In genomic region chr4:165548702-165549101, GRCh38 we compare ENCODE assay signal across 29 cellular contexts.
"Had no signal": no experiment of that assay in that cellular context is flagged by ENCODE, and none has a peak within 500 bp of the region (broad histone marks: within the 10 kb centered on the region; RNA-seq: fewer than 3 reads in every experiment).

No MANE protein-coding gene starts in this region.

- H3K36me3 ChIP-seq: gastroesophageal sphincter, heart left ventricle, neutrophil, pancreas, right lobe of liver, suprapubic skin, tibial artery had no signal

- H3K4me1 ChIP-seq: foreskin keratinocyte, gastroesophageal sphincter, heart left ventricle, pancreas, right lobe of liver, suprapubic skin, tibial artery had no signal

- H3K27me3 ChIP-seq: foreskin keratinocyte, gastroesophageal sphincter, heart left ventricle, hepatocyte, neutrophil, pancreas, right lobe of liver, suprapubic skin, tibial artery had no signal

- H3K79me2 ChIP-seq: hepatocyte had no signal

- H3K4me3 ChIP-seq: dorsolateral prefrontal cortex, gastroesophageal sphincter, heart left ventricle, hepatocyte, mucosa of descending colon, pancreas, right lobe of liver, smooth muscle cell, suprapubic skin, tibial artery had no signal

- H3K4me1 Mint-ChIP-seq: neural crest cell had no signal

- DNase-seq: effector CD4-positive, alpha-beta T cell; foreskin keratinocyte; heart left ventricle; kidney; mesenchymal stem cell; mucosa of descending colon; naive B cell; pancreas; right lobe of liver; stimulated activated CD4-positive, alpha-beta T cell treated with anti-CD3 and anti-CD28 coated beads, Interleukin-12 subunit alpha, Interleukin-12 subunit beta, amount 100 ng/mL, for 4 hours; stimulated activated CD4-positive, alpha-beta T cell treated with anti-CD3 and anti-CD28 coated beads, Interleukin-1b, Interleukin-23, amount 100 ng/mL, for 48 hours; stimulated activated CD4-positive, alpha-beta T cell treated with anti-CD3 and anti-CD28 coated beads, Interleukin-4, amount 100 ng/mL, for 1 hour; stimulated activated CD8-positive, alpha-beta memory T cell treated with anti-CD3 and anti-CD28 coated beads, Interleukin-4, amount 100 ng/mL, for 48 hours; stimulated activated naive CD4-positive, alpha-beta T cell; stimulated activated naive CD8-positive, alpha-beta T cell treated with anti-CD3 and anti-CD28 coated beads, Interleukin-15, amount 100 ng/mL, for 72 hours; tibial artery had no signal

- H3K9me3 Mint-ChIP-seq: mesothelial cell of epicardium; naive B cell; stimulated activated naive CD8-positive, alpha-beta T cell treated with anti-CD3 and anti-CD28 coated beads, Interleukin-15, amount 100 ng/mL, for 72 hours had no signal

- H3K4me2 ChIP-seq: hepatocyte, smooth muscle cell had no signal

- H3K36me3 Mint-ChIP-seq: mesothelial cell of epicardium; naive B cell; natural killer cell treated with Interleukin-12 subunit alpha and Interleukin-12 subunit beta and Interleukin-15 and Interleukin-18, amount 100 ng/mL, for 72 hours; type B pancreatic cell had no signal

- H3K27ac Mint-ChIP-seq: mesothelial cell of epicardium; naive B cell; natural killer cell treated with Interleukin-12 subunit alpha and Interleukin-12 subunit beta and Interleukin-15 and Interleukin-18, amount 100 ng/mL, for 72 hours; stimulated activated naive CD8-positive, alpha-beta T cell treated with anti-CD3 and anti-CD28 coated beads, Interleukin-15, amount 100 ng/mL, for 72 hours; type B pancreatic cell had no signal

- H3K4me3 Mint-ChIP-seq: mesothelial cell of epicardium, naive B cell, neural crest cell, type B pancreatic cell had no signal

- H2AFZ ChIP-seq: hepatocyte had no signal

- H3K27ac ChIP-seq: dorsolateral prefrontal cortex, epithelial cell of prostate, foreskin keratinocyte, gastroesophageal sphincter, heart left ventricle, hepatocyte, neutrophil, pancreas, right lobe of liver, suprapubic skin, tibial artery had no signal

- H3K9me3 ChIP-seq: gastroesophageal sphincter, heart left ventricle, mucosa of descending colon, neutrophil, pancreas, right lobe of liver, suprapubic skin, tibial artery had no signal

- ATAC-seq: esophagus mucosa; foreskin keratinocyte; gastroesophageal sphincter; heart left ventricle; left lobe of liver; mucosa of descending colon; natural killer cell treated with Interleukin-12 subunit alpha and Interleukin-12 subunit beta and Interleukin-15 and Interleukin-18, amount 100 ng/mL, for 72 hours; pancreas; right lobe of liver; stimulated activated naive CD8-positive, alpha-beta T cell treated with anti-CD3 and anti-CD28 coated beads, Interleukin-15, amount 100 ng/mL, for 72 hours had no signal
